13 cellular contexts compared by ENCODE assay signal in genomic region chr2:183490930-183491329, GRCh38.
DNase-seq lines count a peak whose midpoint lies in the region; ATAC-seq and TF ChIP-seq lines count a peak whose summit lies in the region.
"Had no signal": no experiment of that assay in that cellular context is flagged by ENCODE, and none has a peak within 500 bp of the region (broad histone marks: within the 10 kb centered on the region; RNA-seq: fewer than 3 reads in every experiment).

No MANE protein-coding gene starts in this region.

- ATAC-seq in omental fat pad (ENCODE audit: low FRiP score) (no peak), GM18867 (IDR thresholded peaks at IDR 0.05; ENCODE audit: unreplicated experiment) (no peak)
- ATAC-seq: activated CD8-positive, alpha-beta T cell treated with anti-CD3 and anti-CD28 coated beads for 36 hours; left lobe of liver had no signal

- H3K4me1 ChIP-seq in HAP-1: peaks cover 9% of the 10 kb centered on the region
- H3K4me1 ChIP-seq: upper lobe of left lung had no signal

- no peaks in the 10 kb centered on the region for H3K9me3 Mint-ChIP-seq in type B pancreatic cell

- H3K9me3 ChIP-seq in HAP-1: no peaks in the 10 kb centered on the region
- H3K9me3 ChIP-seq: upper lobe of left lung had no signal

- H3K27me3 Mint-ChIP-seq in type B pancreatic cell: no peaks in the 10 kb centered on the region
- H3K27me3 Mint-ChIP-seq: activated CD8-positive, alpha-beta T cell treated with anti-CD3 and anti-CD28 coated beads for 36 hours had no signal

- H3K4me3 Mint-ChIP-seq in type B pancreatic cell: no peak overlapping the region
- H3K4me3 Mint-ChIP-seq: activated CD8-positive, alpha-beta T cell treated with anti-CD3 and anti-CD28 coated beads for 36 hours had no signal

- intact Hi-C loops in posterior cingulate gyrus (cut with DNase I): no loop called here

- peak; percentile 26; the same call in 1 of the 2 replicates for TF ChIP-seq CTCF in LNCaP clone FGC (IDR thresholded peaks at IDR 0.05; ENCODE audit: control insufficient read depth, extremely low read depth, insufficient read depth)
- no peak for TF ChIP-seq CTCF in fibroblast of mammary gland (conservative IDR thresholded peaks at IDR 0.05; ENCODE audit: control insufficient read depth, insufficient read depth, low read depth, low read length)
- no peak for TF ChIP-seq CTCF in omental fat pad (IDR thresholded peaks at IDR 0.05)
- TF ChIP-seq CTCF in type B pancreatic cell (conservative IDR thresholded peaks at IDR 0.05): no peak

- H3K27ac Mint-ChIP-seq in type B pancreatic cell: no peak overlapping the region
- H3K27ac Mint-ChIP-seq: activated CD8-positive, alpha-beta T cell treated with anti-CD3 and anti-CD28 coated beads for 36 hours had no signal

- H3K4me3 ChIP-seq in LNCaP clone FGC (ENCODE audit: low read depth, low read length) (no peak overlapping the region), fibroblast of mammary gland (ENCODE audit: control insufficient read depth, low read depth, low read length) (no peak overlapping the region), HAP-1 (no peak overlapping the region)
- H3K4me3 ChIP-seq: upper lobe of left lung had no signal

- DNase-seq in LNCaP clone FGC (ENCODE audit: low read depth) (peak; percentile 32), SK-MEL-5 (ENCODE audit: low read depth, low spot score) (peak; percentile 49), fibroblast of mammary gland (ENCODE audit: low read depth) (peak; percentile 60), posterior cingulate gyrus (peak in 7 of 10 donors; percentile 17 to 91 (median 53)), omental fat pad (ENCODE audit: low spot score) (no peak), type B pancreatic cell (ENCODE audit: extremely low spot score, unreplicated experiment) (no peak), HAP-1 (ENCODE audit: low spot score in 2 of 2) (no peak)
- DNase-seq: activated CD8-positive, alpha-beta T cell treated with anti-CD3 and anti-CD28 coated beads for 36 hours; KG1; NCI-H774; upper lobe of left lung had no signal

- H3K36me3 ChIP-seq in HAP-1 (replicated peaks): no peaks in the 10 kb centered on the region
- H3K36me3 ChIP-seq: upper lobe of left lung had no signal

- no peaks in the 10 kb centered on the region for H3K36me3 Mint-ChIP-seq in type B pancreatic cell

- H3K4me1 Mint-ChIP-seq in type B pancreatic cell (ENCODE audit: unreplicated experiment): no peaks in the 10 kb centered on the region

- no peaks in the 10 kb centered on the region for H3K27me3 ChIP-seq in HAP-1 (ENCODE audit: low read depth)
- H3K27me3 ChIP-seq: upper lobe of left lung had no signal

- in situ Hi-C loops in SK-MEL-5 (cut with HindIII; ENCODE audit: low pct_unique_long_range_greater_than_20kb, low sequenced_read_pairs): no loop called here
- in situ Hi-C loops in HAP-1 (cut with MboI; ENCODE audit: low sequenced_read_pairs): no loop called here

Comparison
In these comparisons a context has a peak if more than half of its experiments do, and no peak if none do; other contexts are left out.
1. DNase-seq: peak in LNCaP clone FGC (single experiment), SK-MEL-5 (single experiment), fibroblast of mammary gland (single experiment) and posterior cingulate gyrus (7 of 10); none in omental fat pad (single experiment), type B pancreatic cell (single experiment) and HAP-1 (0 of 2).